ENCODE assay signal across 10 cellular contexts in genomic region chr20:62368303-62368628, GRCh38. TPM values are rescaled to one million over a fixed set of nuclear protein-coding genes. Genes with fewer than 3 reads are reported as not detected.
DNase-seq lines count a peak whose midpoint lies in the region; ATAC-seq and TF ChIP-seq lines count a peak whose summit lies in the region.
"Had no signal": no experiment of that assay in that cellular context is flagged by ENCODE, and none has a peak within 500 bp of the region (broad histone marks: within the 10 kb centered on the region; RNA-seq: fewer than 3 reads in every experiment).

No MANE protein-coding gene starts in this region.

- peaks cover 35 to 43% of the 10 kb centered on the region in 2 donors for H3K4me1 ChIP-seq in breast epithelium
- peaks cover 74% of the 10 kb centered on the region for H3K4me1 ChIP-seq in lower lobe of right lung
- H3K4me1 ChIP-seq in thoracic aorta (ENCODE audit: control insufficient read depth in 1 of 2, low read depth in 2 of 2): peaks cover 52 to 87% of the 10 kb centered on the region in 2 donors

- H3K4me3 ChIP-seq in breast epithelium: peak overlapping the region in 2 of 3 donors; percentile 83 to 86
- H3K4me3 ChIP-seq in lower lobe of right lung: peak overlapping the region; percentile 70
- peak overlapping the region; percentile 97 for H3K4me3 ChIP-seq in thoracic aorta

- peak overlapping the region; percentile 62 for H3K4me3 Mint-ChIP-seq in activated T-cell treated with anti-CD3 and anti-CD28 coated beads, Interleukin-2, amount 50 U/mL, for 4 hours

- no peaks in the 10 kb centered on the region for H3K9me3 Mint-ChIP-seq in activated T-cell treated with anti-CD3 and anti-CD28 coated beads, Interleukin-2, amount 50 U/mL, for 4 hours

- H3K27me3 ChIP-seq in breast epithelium: no peaks in the 10 kb centered on the region
- peaks cover 11% of the 10 kb centered on the region for H3K27me3 ChIP-seq in lower lobe of right lung (ENCODE audit: low read depth)
- H3K27me3 ChIP-seq in thoracic aorta (replicated peaks; ENCODE audit: insufficient read depth): no peaks in the 10 kb centered on the region

- H3K36me3 Mint-ChIP-seq in activated T-cell treated with anti-CD3 and anti-CD28 coated beads, Interleukin-2, amount 50 U/mL, for 4 hours (ENCODE audit: insufficient read depth): no peaks in the 10 kb centered on the region

- TF ChIP-seq CTCF in breast epithelium (IDR thresholded peaks at IDR 0.05) (no peak), lower lobe of right lung (IDR thresholded peaks at IDR 0.05) (no peak), thoracic aorta (IDR thresholded peaks at IDR 0.05) (no peak)

- peaks cover 41% of the 10 kb centered on the region for H3K27me3 Mint-ChIP-seq in activated T-cell treated with anti-CD3 and anti-CD28 coated beads, Interleukin-2, amount 50 U/mL, for 4 hours (ENCODE audit: low read depth)

- intact Hi-C loops in breast epithelium (cut with DNase I; ENCODE audit: low total_unique reads) (no loop called here), lower lobe of right lung (cut with DNase I) (no loop called here)

- H3K4me1 Mint-ChIP-seq in activated T-cell treated with anti-CD3 and anti-CD28 coated beads, Interleukin-2, amount 50 U/mL, for 4 hours (ENCODE audit: low read depth): peaks cover 6% of the 10 kb centered on the region

- DNase-seq in activated T-cell treated with anti-CD3 and anti-CD28 coated beads, Interleukin-2, amount 50 U/mL, for 4 hours: no peak
- DNase-seq in activated T-cell treated with anti-CD3 and anti-CD28 coated beads for 4 hours: no peak
- no peak for DNase-seq in breast epithelium (ENCODE audit: low spot score in 2 of 2)
- no peak for DNase-seq in lower lobe of right lung
- DNase-seq in thoracic aorta (ENCODE audit: low spot score): no peak
- no peak for DNase-seq in NCI-H146 treated with DMSO at 0.1 percent for 48 hours (lab: John Stamatoyannopoulos, UW; ENCODE audit: unreplicated experiment)
- DNase-seq in NCI-H128 (lab: John Stamatoyannopoulos, UW; ENCODE audit: unreplicated experiment): no peak
- DNase-seq in activated gamma-delta T cell (lab: John Stamatoyannopoulos, UW): no peak
- DNase-seq: activated effector memory CD4-positive, alpha-beta T cell treated with Interleukin-2 at 50 U/mL for 16 hours; occipital lobe had no signal

- H3K36me3 ChIP-seq in breast epithelium (no peaks in the 10 kb centered on the region), lower lobe of right lung (no peaks in the 10 kb centered on the region), thoracic aorta (no peaks in the 10 kb centered on the region)

- H3K27ac ChIP-seq in breast epithelium (peak overlapping the region; percentile 80 to 91), lower lobe of right lung (peak overlapping the region; percentile 86), thoracic aorta (peak overlapping the region; percentile 61 to 83)

- no peak for TF ChIP-seq POLR2A in breast epithelium (IDR thresholded peaks at IDR 0.05)

- H3K9me3 ChIP-seq in breast epithelium: no peaks in the 10 kb centered on the region
- H3K9me3 ChIP-seq in lower lobe of right lung: no peaks in the 10 kb centered on the region
- no peaks in the 10 kb centered on the region for H3K9me3 ChIP-seq in thoracic aorta

- no peak for ATAC-seq in activated T-cell treated with anti-CD3 and anti-CD28 coated beads, Interleukin-2, amount 50 U/mL, for 4 hours
- no peak for ATAC-seq in lower lobe of right lung
- no peak for ATAC-seq in thoracic aorta (ENCODE audit: insufficient number of reproducible peaks, low FRiP score, low read depth)

RNA-seq across cellular contexts. Expression of gene LAMA5, which starts 1.2 kb away (rescaled TPM):
- 1 to 10 TPM in 1 of 3 donors, under 1 TPM in 2; 0.82 to 1.0 (median 0.84) TPM for total RNA-seq in activated T-cell treated with anti-CD3 and anti-CD28 coated beads, Interleukin-2, amount 50 U/mL, for 4 hours
- total RNA-seq in breast epithelium (100 to 1,000 TPM in 1 of 3 donors, 10 to 100 TPM in 2; 16.6 to 114 (median 53.3) TPM), lower lobe of right lung (282 TPM), thoracic aorta (100 to 1,000 TPM; 289 to 333 TPM)

RNA-seq across cellular contexts. Expression of gene RPS21, which starts 18.6 kb away (rescaled TPM):
- 1,000 to 10,000 TPM; 2,653 to 2,730 (median 2,725) TPM for total RNA-seq in activated T-cell treated with anti-CD3 and anti-CD28 coated beads, Interleukin-2, amount 50 U/mL, for 4 hours
- total RNA-seq in breast epithelium: 1,000 to 10,000 TPM; 1,723 to 3,116 (median 2,974) TPM
- total RNA-seq in lower lobe of right lung: 1,104 TPM
- 1,000 to 10,000 TPM; 1,025 to 2,724 TPM for total RNA-seq in thoracic aorta

RNA-seq across cellular contexts. Expression of gene CABLES2, which starts 38.8 kb away (rescaled TPM):
- total RNA-seq in activated T-cell treated with anti-CD3 and anti-CD28 coated beads, Interleukin-2, amount 50 U/mL, for 4 hours: 1 to 10 TPM; 6.1 to 7.9 (median 6.9) TPM
- total RNA-seq in breast epithelium: 1 to 10 TPM; 1.8 to 3.2 (median 2.9) TPM
- 4.5 TPM for total RNA-seq in lower lobe of right lung
- total RNA-seq in thoracic aorta: 1 to 10 TPM; 2.1 to 9.2 TPM

RNA-seq across cellular contexts. Expression of gene RBBP8NL, which starts 59.1 kb away (rescaled TPM):
- not detected for total RNA-seq in activated T-cell treated with anti-CD3 and anti-CD28 coated beads, Interleukin-2, amount 50 U/mL, for 4 hours
- total RNA-seq in breast epithelium (1 to 10 TPM in 2 of 3 donors, not detected in 1; 2.0 to 4.0 TPM), lower lobe of right lung (2.0 TPM), thoracic aorta (not detected)
- total RNA-seq: occipital lobe had no signal

Comparison
In these comparisons a context has a peak if more than half of its experiments do, and no peak if none do; other contexts are left out.
1. RNA of gene LAMA5, which starts 1.2 kb away (total RNA-seq): 289 to 333 TPM in thoracic aorta, 282 TPM in lower lobe of right lung (single experiment) and 16.6 to 114 TPM in breast epithelium; 0.82 to 1.0 TPM in activated T-cell treated with anti-CD3 and anti-CD28 coated beads, Interleukin-2, amount 50 U/mL, for 4 hours; every median in the first group is over 4 times any median in the second.
2. Peak in every context shown above with its lines, with median percentiles within 50 percentile points of each other: H3K27ac ChIP-seq and H3K4me3 ChIP-seq.